ENCODE assay signal across 18 cellular contexts in genomic region chr3:23607184-23607847, GRCh38.
"Had no signal": no experiment of that assay in that cellular context is flagged by ENCODE, and none has a peak within 500 bp of the region (broad histone marks: within the 10 kb centered on the region; RNA-seq: fewer than 3 reads in every experiment).

No MANE protein-coding gene starts in this region.

- H3K36me3 ChIP-seq: left ventricle myocardium inferior, right atrium auricular region, tibial nerve, uterus had no signal

- H3K9me3 ChIP-seq: left ventricle myocardium inferior, right atrium auricular region, tibial nerve, uterus had no signal

- H2AFZ ChIP-seq: hepatocyte had no signal

- H3K4me2 ChIP-seq: hepatocyte had no signal

- H3K27me3 ChIP-seq: dorsolateral prefrontal cortex, hepatocyte, right atrium auricular region, tibial nerve, uterus had no signal

- DNase-seq: activated CD4-positive, alpha-beta memory T cell treated with anti-CD3 and anti-CD28 coated beads, Interleukin-2, amount 10 ng/mL, durations not matched to agents 7 days and 5 days; activated CD4-positive, alpha-beta T cell treated with anti-CD3 and anti-CD28 coated beads for 48 hours; activated CD8-positive, alpha-beta memory T cell treated with anti-CD3 and anti-CD28 coated beads, Interleukin-2, amount 10 ng/mL, durations not matched to agents 7 days and 5 days; amygdala; caudate nucleus; dorsolateral prefrontal cortex; endodermal cell; erythroblast; left ventricle myocardium inferior; mammary epithelial cell; occipital lobe; stimulated activated naive CD8-positive, alpha-beta T cell treated with anti-CD3 and anti-CD28 coated beads, Interleukin-15, Interleukin-2, amounts not matched to agents 100 U/mL and 50 U/mL, for 24 hours; substantia nigra; uterus had no signal

- H3K27ac ChIP-seq: dorsolateral prefrontal cortex, hepatocyte, left ventricle myocardium inferior, right atrium auricular region, tibial nerve, uterus had no signal

- H3K79me2 ChIP-seq: hepatocyte had no signal

- ATAC-seq: activated CD8-positive, alpha-beta memory T cell treated with anti-CD3 and anti-CD28 coated beads, Interleukin-2, amount 10 ng/mL, durations not matched to agents 7 days and 5 days; stimulated activated naive CD8-positive, alpha-beta T cell treated with anti-CD3 and anti-CD28 coated beads, Interleukin-15, Interleukin-2, amounts not matched to agents 100 U/mL and 50 U/mL, for 24 hours; WTC11 had no signal

- H3K4me3 ChIP-seq: dorsolateral prefrontal cortex, hepatocyte, left ventricle myocardium inferior, right atrium auricular region, tibial nerve, uterus had no signal
